ENCODE assay signal across 16 cellular contexts in the genomic region with DNA sequence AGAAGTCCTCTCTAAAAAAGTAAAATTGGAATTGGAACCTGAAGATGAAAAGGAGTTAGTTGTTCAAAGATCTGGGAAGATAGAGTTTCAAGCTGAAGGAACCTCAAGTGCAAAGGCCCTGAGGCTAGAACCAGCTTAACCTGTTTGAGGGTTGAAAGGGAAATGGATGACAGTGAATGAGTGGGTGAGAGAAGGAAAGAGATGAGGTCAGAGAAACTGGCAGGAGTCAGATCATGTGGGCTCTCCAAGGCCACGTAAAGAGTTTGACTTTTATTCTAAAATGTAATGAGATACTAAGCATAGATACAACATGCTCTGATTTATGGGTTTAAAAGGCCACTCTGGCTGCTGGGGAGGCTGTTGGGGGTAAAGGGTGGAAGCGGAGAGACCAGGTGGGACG. TPM values are rescaled to one million over a fixed set of nuclear protein-coding genes. Genes with fewer than 3 reads are reported as not detected.
DNase-seq lines count a peak whose midpoint lies in the region; ATAC-seq and TF ChIP-seq lines count a peak whose summit lies in the region.
"Had no signal": no experiment of that assay in that cellular context is flagged by ENCODE, and none has a peak within 500 bp of the region (broad histone marks: within the 10 kb centered on the region; RNA-seq: fewer than 3 reads in every experiment).

No MANE protein-coding gene starts in this region.

- intact Hi-C loops in OCI-LY7 (cut with micrococcal nuclease; ENCODE audit: unreplicated experiment), result loop anchor here (5.0 to 10.0 kb wide), 2 partner anchors 62 to 526 kb away; no protein-coding TSS in a partner anchor

- POLR2A ChIA-PET in OCI-LY7 (lab: Charles Lee), result interaction anchor here (1.2 to 2.9 kb wide), 3 partner anchors 11 to 19 kb away, joined by 5 to 21 read pairs (median 13); no protein-coding TSS in a partner anchor

- no peak overlapping the region for H3K27ac Mint-ChIP-seq in T-helper 2 cell treated with Interferon-gamma antibody and Interleukin-4, amounts not matched to agents 5 μg/mL and 100 μg/mL, for 36 hours
- peak overlapping the region; percentile 57 for H3K27ac Mint-ChIP-seq in progenitor cell of endocrine pancreas

- no peaks in the 10 kb centered on the region for H3K9me3 Mint-ChIP-seq in T-helper 2 cell treated with Interferon-gamma antibody and Interleukin-4, amounts not matched to agents 5 μg/mL and 100 μg/mL, for 36 hours
- no peaks in the 10 kb centered on the region for H3K9me3 Mint-ChIP-seq in progenitor cell of endocrine pancreas (ENCODE audit: low read depth)

- peaks cover 7% of the 10 kb centered on the region for H3K36me3 Mint-ChIP-seq in T-helper 2 cell treated with Interferon-gamma antibody and Interleukin-4, amounts not matched to agents 5 μg/mL and 100 μg/mL, for 36 hours (ENCODE audit: low read depth)
- no peaks in the 10 kb centered on the region for H3K36me3 Mint-ChIP-seq in progenitor cell of endocrine pancreas (ENCODE audit: insufficient read depth)

- CTCF ChIA-PET in OCI-LY7 (lab: Charles Lee; ENCODE audit: unreplicated experiment), result interaction anchor here (0.5 kb wide), 1 partner anchor 163 kb away, joined by 3 read pairs; no protein-coding TSS in a partner anchor

- H3K4me2 ChIP-seq in OCI-LY7 (ENCODE audit: low read length), result no peak overlapping the region

- H4K20me1 ChIP-seq in OCI-LY7 (ENCODE audit: insufficient read depth, low read length), result peaks cover 16% of the 10 kb centered on the region

- H3K27me3 Mint-ChIP-seq in T-helper 2 cell treated with Interferon-gamma antibody and Interleukin-4, amounts not matched to agents 5 μg/mL and 100 μg/mL, for 36 hours (ENCODE audit: low read depth), result peaks cover 13% of the 10 kb centered on the region
- no peaks in the 10 kb centered on the region for H3K27me3 Mint-ChIP-seq in progenitor cell of endocrine pancreas

- no peak overlapping the region for H3K27ac ChIP-seq in OCI-LY7 (ENCODE audit: low read depth, low read length, poor library complexity, severe bottlenecking)
- H3K27ac ChIP-seq in epithelial cell of prostate, result peak overlapping the region; percentile 91
- H3K27ac ChIP-seq: tibial artery had no signal

- no peaks in the 10 kb centered on the region for H3K9me2 ChIP-seq in OCI-LY7 (ENCODE audit: insufficient read depth, low read length)

- H3K4me1 Mint-ChIP-seq in T-helper 2 cell treated with Interferon-gamma antibody and Interleukin-4, amounts not matched to agents 5 μg/mL and 100 μg/mL, for 36 hours (ENCODE audit: low read depth), result peaks cover 20% of the 10 kb centered on the region
- peaks cover 15% of the 10 kb centered on the region for H3K4me1 Mint-ChIP-seq in progenitor cell of endocrine pancreas (ENCODE audit: low read depth)

- no peak overlapping the region for H3K4me3 ChIP-seq in OCI-LY7 (ENCODE audit: low read depth, low read length, poor library complexity, severe bottlenecking)
- H3K4me3 ChIP-seq: mucosa of descending colon, tibial artery had no signal

- peaks cover 17% of the 10 kb centered on the region for H3K4me1 ChIP-seq in OCI-LY7 (ENCODE audit: insufficient read depth, low read length, poor library complexity, severe bottlenecking)

- peaks cover 31% of the 10 kb centered on the region for H3K79me2 ChIP-seq in OCI-LY7 (ENCODE audit: insufficient read depth, low read depth, low read length)

- H3K9me3 ChIP-seq in OCI-LY7 (ENCODE audit: low read length), result no peaks in the 10 kb centered on the region
- H3K9me3 ChIP-seq: mucosa of descending colon, tibial artery had no signal

- BruUV-seq in OCI-LY7 (replicated peaks; lab: Mats Ljungman, UMichigan), result no TSS peak

- peak; percentile 17 for DNase-seq in T-helper 2 cell treated with Interferon-gamma antibody and Interleukin-4, amounts not matched to agents 5 μg/mL and 100 μg/mL, for 36 hours (ENCODE audit: low spot score)
- DNase-seq in T-helper 2 cell (no peak), OCI-LY7 (ENCODE audit: low spot score) (no peak), epithelial cell of prostate (ENCODE audit: low read depth, low spot score) (peak; percentile 91), progenitor cell of endocrine pancreas (ENCODE audit: low spot score, unreplicated experiment) (no peak)
- DNase-seq: aorta, DMS79, hypothalamus, mucosa of descending colon, NCI-H82, SW 1271, tibial artery had no signal

- TF ChIP-seq CTCF in OCI-LY7 (conservative IDR thresholded peaks at IDR 0.05; ENCODE audit: low read length), result no peak
- TF ChIP-seq CTCF in progenitor cell of endocrine pancreas (IDR thresholded peaks at IDR 0.05; ENCODE audit: unreplicated experiment), result no peak

- peaks cover 15% of the 10 kb centered on the region for H3K36me3 ChIP-seq in OCI-LY7 (ENCODE audit: insufficient read depth, low read length)
- H3K36me3 ChIP-seq: tibial artery had no signal

- peak overlapping the region; percentile 40; the same call in 1 of the 2 replicates for H2AFZ ChIP-seq in OCI-LY7 (ENCODE audit: low read length)

- H3K4me3 Mint-ChIP-seq in T-helper 2 cell treated with Interferon-gamma antibody and Interleukin-4, amounts not matched to agents 5 μg/mL and 100 μg/mL, for 36 hours, result no peak overlapping the region
- H3K4me3 Mint-ChIP-seq in progenitor cell of endocrine pancreas (ENCODE audit: low read depth), result peak overlapping the region; percentile 41

- ATAC-seq in GM21723 (IDR thresholded peaks at IDR 0.05; ENCODE audit: unreplicated experiment) (no peak), GM19455 (IDR thresholded peaks at IDR 0.05; ENCODE audit: unreplicated experiment) (no peak), HG03097 (IDR thresholded peaks at IDR 0.05; ENCODE audit: low FRiP score, unreplicated experiment) (no peak)
- ATAC-seq: mucosa of descending colon, sciatic nerve had no signal

RNA-seq across cellular contexts. Expression of a gene that starts 2.5 kb away (rescaled TPM):
- 61.0 and 67.3 TPM in 2 replicates for total RNA-seq in OCI-LY7 (2014; rRNA removed; shearing (Covaris generic))
- total RNA-seq in OCI-LY7 (2022) (120 and 141 TPM in 2 replicates), progenitor cell of endocrine pancreas (153 and 171 TPM in 2 replicates)

Comparison
In these comparisons a context has a peak if more than half of its experiments do, and no peak if none do; other contexts are left out.
1. DNase-seq: peak in T-helper 2 cell treated with Interferon-gamma antibody and Interleukin-4, amounts not matched to agents 5 μg/mL and 100 μg/mL, for 36 hours (single experiment) and epithelial cell of prostate (single experiment); none in T-helper 2 cell (0 of 5), OCI-LY7 (single experiment) and progenitor cell of endocrine pancreas (single experiment).